8 cellular contexts compared by ENCODE assay signal in the genomic region with DNA sequence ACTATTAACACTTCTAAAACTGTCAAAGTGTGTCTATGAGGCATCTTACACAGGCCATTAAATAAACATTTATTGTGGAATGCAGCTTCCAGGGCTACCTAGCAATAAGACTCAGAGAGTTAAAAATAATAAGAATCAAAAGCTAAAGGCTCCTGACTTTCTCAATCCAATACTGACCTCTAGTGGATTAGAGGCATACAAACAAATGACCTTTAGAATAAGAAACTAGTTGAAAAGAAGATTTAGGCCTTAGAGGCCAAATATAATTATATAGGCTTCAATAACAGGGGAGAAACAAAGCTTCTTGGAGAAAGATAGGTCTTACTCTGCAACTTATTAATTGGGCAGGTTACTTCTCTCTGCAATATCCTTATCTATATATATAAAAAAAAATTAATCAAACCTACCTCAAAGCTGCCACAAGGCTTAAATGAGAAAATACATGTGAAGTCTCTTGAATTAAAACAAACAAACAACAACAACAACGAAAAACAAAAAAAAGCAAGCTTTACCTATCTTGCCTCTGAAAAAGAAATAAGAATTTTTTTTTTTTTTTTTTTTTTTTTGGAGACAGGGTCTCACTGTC.
A peak's percentile ranks its signal among the peaks of the same experiment; 100 is the strongest.
DNase-seq lines count a peak whose midpoint lies in the region; ATAC-seq and TF ChIP-seq lines count a peak whose summit lies in the region.

No MANE protein-coding gene starts in this region.

- TF ChIP-seq CTCF in GM12874 (IDR thresholded peaks at IDR 0.05; ENCODE audit: insufficient read depth, low read depth, low read length) (peak; percentile 32; the same call in 1 of the 2 replicates), VCaP (conservative IDR thresholded peaks at IDR 0.05) (peak; percentile 76), left ventricle myocardium inferior (IDR thresholded peaks at IDR 0.05; ENCODE audit: borderline replicate concordance) (peak; percentile 74)

- ATAC-seq in GM21423 (IDR thresholded peaks at IDR 0.05; ENCODE audit: unreplicated experiment): no peak

- H3K27me3 ChIP-seq in left ventricle myocardium inferior (ENCODE audit: low read depth): no peaks in the 10 kb centered on the region

- H3K36me3 ChIP-seq in left ventricle myocardium inferior: no peaks in the 10 kb centered on the region

- H3K4me1 ChIP-seq in left ventricle myocardium inferior: peaks cover 40% of the 10 kb centered on the region

- H3K27ac ChIP-seq in VCaP: no peak overlapping the region
- no peak overlapping the region for H3K27ac ChIP-seq in left ventricle myocardium inferior (replicated peaks)

- DNase-seq in A172 (ENCODE audit: low spot score) (peak; percentile 44), NCI-H1417 treated with DMSO at 0.1 percent for 48 hours (lab: John Stamatoyannopoulos, UW) (peak; percentile 57), left ventricle myocardium inferior (no peak), superior temporal gyrus (ENCODE audit: extremely low spot score) (peak; percentile 79)
- DNase-seq in activated CD4-positive, alpha-beta T cell treated with anti-CD3 and anti-CD28 coated beads for 1 hour: no peak

- no peak overlapping the region for H3K4me3 ChIP-seq in left ventricle myocardium inferior

- no peaks in the 10 kb centered on the region for H3K9me3 ChIP-seq in left ventricle myocardium inferior (replicated peaks)

- intact Hi-C loops in left ventricle myocardium inferior (cut with micrococcal nuclease): loop anchor here (10.0 kb wide), 1 partner anchor 415 kb away; no protein-coding TSS in a partner anchor

Comparison
In these comparisons a context has a peak if more than half of its experiments do, and no peak if none do; other contexts are left out.
1. DNase-seq: peak in A172 (single experiment), NCI-H1417 treated with DMSO at 0.1 percent for 48 hours (single experiment) and superior temporal gyrus (single experiment); none in left ventricle myocardium inferior (single experiment) and activated CD4-positive, alpha-beta T cell treated with anti-CD3 and anti-CD28 coated beads for 1 hour (single experiment).
2. Peak in every context shown above with its lines, with median percentiles within 50 percentile points of each other: CTCF ChIP-seq.